In the genomic region with DNA sequence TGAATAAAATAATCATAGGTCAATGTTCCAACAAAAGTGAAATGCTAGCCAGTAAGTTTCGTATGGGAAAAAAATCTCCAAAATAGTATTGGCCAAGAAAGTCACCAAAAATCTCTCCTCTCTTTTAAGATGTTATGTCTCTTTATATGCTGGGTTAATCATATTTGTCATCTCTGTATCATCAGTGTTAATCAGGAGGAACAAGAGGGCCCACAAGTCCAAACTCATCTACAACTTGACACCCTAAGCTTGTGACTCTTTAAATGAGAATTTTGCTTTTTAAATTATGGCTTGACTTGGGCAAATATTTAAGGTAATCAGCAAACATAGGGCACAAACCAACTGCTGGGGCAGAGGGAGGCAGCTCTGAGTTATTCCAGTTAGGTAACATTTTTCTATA, we compare ENCODE assay signal across 13 cellular contexts.
"Had no signal": no experiment of that assay in that cellular context is flagged by ENCODE, and none has a peak within 500 bp of the region (broad histone marks: within the 10 kb centered on the region; RNA-seq: fewer than 3 reads in every experiment).

No MANE protein-coding gene starts in this region.

- DNase-seq: effector memory CD4-positive, alpha-beta T cell; foreskin melanocyte; kidney glomerular epithelial cell; naive thymus-derived CD8-positive, alpha-beta T cell; small intestine; stimulated activated CD4-positive, alpha-beta T cell treated with anti-CD3 and anti-CD28 coated beads, Interleukin-12 subunit alpha, Interleukin-12 subunit beta, amount 100 ng/mL, for 4 hours; stimulated activated naive CD4-positive, alpha-beta T cell; trophoblast cell had no signal

- H3K27me3 Mint-ChIP-seq: naive thymus-derived CD8-positive, alpha-beta T cell; progenitor cell of endocrine pancreas had no signal

- H3K9me3 ChIP-seq: mucosa of descending colon, neutrophil, stomach had no signal

- H3K27ac ChIP-seq: hepatocyte, neutrophil, stomach had no signal

- H3K4me3 ChIP-seq: hepatocyte, mucosa of descending colon, stomach had no signal

- H2AFZ ChIP-seq: hepatocyte had no signal

- H3K36me3 ChIP-seq: neutrophil, stomach had no signal

- H3K27ac Mint-ChIP-seq: progenitor cell of endocrine pancreas had no signal

- H3K4me1 ChIP-seq: stomach had no signal

- H3K4me2 ChIP-seq: hepatocyte had no signal

- ATAC-seq: naive thymus-derived CD8-positive, alpha-beta T cell had no signal

- H3K4me3 Mint-ChIP-seq: naive thymus-derived CD8-positive, alpha-beta T cell had no signal

- H3K27me3 ChIP-seq: hepatocyte, neutrophil, stomach had no signal
